In genomic region chr11:67640021-67640757, GRCh38 we compare ENCODE assay signal across 8 cellular contexts. TPM values are rescaled to one million over a fixed set of nuclear protein-coding genes. Genes with fewer than 3 reads are reported as not detected.
DNase-seq lines count a peak whose midpoint lies in the region; ATAC-seq and TF ChIP-seq lines count a peak whose summit lies in the region.

No MANE protein-coding gene starts in this region.

- no peak overlapping the region for H3K4me2 ChIP-seq in osteoblast (ENCODE audit: insufficient read depth, low read length)

- ATAC-seq in HG03175 (IDR thresholded peaks at IDR 0.05; ENCODE audit: unreplicated experiment), result no peak

- peaks cover 4% of the 10 kb centered on the region for H3K27me3 Mint-ChIP-seq in activated T-helper 1 cell treated with anti-CD3 and anti-CD28 coated beads, Interleukin-12 subunit alpha, Interleukin-12 subunit beta, Interleukin-2, Interleukin-4 antibody, amounts not matched to agents 30 ng/mL and 10 ng/mL and 1 ng/mL, durations not matched to agents 14 hours and 24 hours and 36 hours (ENCODE audit: insufficient read depth)

- no peak overlapping the region for H3K4me3 ChIP-seq in NT2/D1 (ENCODE audit: insufficient read length, low read depth)
- no peak overlapping the region for H3K4me3 ChIP-seq in fibroblast of the aortic adventitia (ENCODE audit: low read depth, low read length)
- no peak overlapping the region for H3K4me3 ChIP-seq in osteoblast (ENCODE audit: insufficient read depth, low read length)

- no peak overlapping the region for H3K27ac ChIP-seq in osteoblast (ENCODE audit: low read depth, low read length)

- H4K20me1 ChIP-seq in osteoblast (ENCODE audit: insufficient read depth, low read length), result no peaks in the 10 kb centered on the region

- H2AFZ ChIP-seq in osteoblast (ENCODE audit: low read length), result no peak overlapping the region

- H3K4me3 Mint-ChIP-seq in activated T-helper 1 cell treated with anti-CD3 and anti-CD28 coated beads, Interleukin-12 subunit alpha, Interleukin-12 subunit beta, Interleukin-2, Interleukin-4 antibody, amounts not matched to agents 30 ng/mL and 10 ng/mL and 1 ng/mL, durations not matched to agents 14 hours and 24 hours and 36 hours, result no peak overlapping the region

- intact Hi-C loops in activated T-helper 1 cell treated with anti-CD3 and anti-CD28 coated beads, Interleukin-12 subunit alpha, Interleukin-12 subunit beta, Interleukin-2, Interleukin-4 antibody, amounts not matched to agents 30 ng/mL and 10 ng/mL and 1 ng/mL, durations not matched to agents 14 hours and 24 hours and 36 hours (cut with micrococcal nuclease), result loop anchor here (1.0 kb wide), 1 partner anchor 19 kb away; no protein-coding TSS in a partner anchor

- no peaks in the 10 kb centered on the region for H3K36me3 Mint-ChIP-seq in activated T-helper 1 cell treated with anti-CD3 and anti-CD28 coated beads, Interleukin-12 subunit alpha, Interleukin-12 subunit beta, Interleukin-2, Interleukin-4 antibody, amounts not matched to agents 30 ng/mL and 10 ng/mL and 1 ng/mL, durations not matched to agents 14 hours and 24 hours and 36 hours (ENCODE audit: low read depth)

- H3K9me3 Mint-ChIP-seq in activated T-helper 1 cell treated with anti-CD3 and anti-CD28 coated beads, Interleukin-12 subunit alpha, Interleukin-12 subunit beta, Interleukin-2, Interleukin-4 antibody, amounts not matched to agents 30 ng/mL and 10 ng/mL and 1 ng/mL, durations not matched to agents 14 hours and 24 hours and 36 hours, result no peaks in the 10 kb centered on the region

- TF ChIP-seq CTCF in GM12872 (IDR thresholded peaks at IDR 0.05; ENCODE audit: insufficient read depth, low read depth, low read length) (peak; percentile 77), fibroblast of the aortic adventitia (IDR thresholded peaks at IDR 0.05; ENCODE audit: insufficient read depth, low read length) (peak; percentile 75), osteoblast (IDR thresholded peaks at IDR 0.05; ENCODE audit: extremely low read depth, low read depth, low read length) (peak; percentile 65)

- peaks cover 10% of the 10 kb centered on the region for H3K4me1 ChIP-seq in NT2/D1 (ENCODE audit: insufficient read depth, insufficient read length)
- no peaks in the 10 kb centered on the region for H3K4me1 ChIP-seq in osteoblast (ENCODE audit: insufficient read depth, low read length)

- in situ Hi-C loops in ACHN (cut with HindIII; ENCODE audit: low pct_ligation_motif_present, low pct_unique_long_range_greater_than_20kb, low sequenced_read_pairs), result no loop called here

- peaks cover 43% of the 10 kb centered on the region for H3K27me3 ChIP-seq in NT2/D1 (ENCODE audit: insufficient read depth, insufficient read length)
- no peaks in the 10 kb centered on the region for H3K27me3 ChIP-seq in osteoblast (ENCODE audit: insufficient read depth, low read length)

- no peak overlapping the region for H3K27ac Mint-ChIP-seq in activated T-helper 1 cell treated with anti-CD3 and anti-CD28 coated beads, Interleukin-12 subunit alpha, Interleukin-12 subunit beta, Interleukin-2, Interleukin-4 antibody, amounts not matched to agents 30 ng/mL and 10 ng/mL and 1 ng/mL, durations not matched to agents 14 hours and 24 hours and 36 hours

- DNase-seq in ACHN (peak; percentile 27), NT2/D1 (ENCODE audit: low read depth, low spot score) (no peak), fibroblast of the aortic adventitia (ENCODE audit: low read depth) (peak; percentile 58), osteoblast (ENCODE audit: insufficient read length, low spot score, missing footprints) (peak; percentile 94), NCI-H524 treated with DMSO at 0.1 percent for 48 hours (lab: John Stamatoyannopoulos, UW) (no peak)
- peak; percentile 28 for DNase-seq in activated T-helper 1 cell treated with anti-CD3 and anti-CD28 coated beads, Interleukin-12 subunit alpha, Interleukin-12 subunit beta, Interleukin-2, Interleukin-4 antibody, amounts not matched to agents 30 ng/mL and 10 ng/mL and 1 ng/mL, durations not matched to agents 14 hours and 24 hours and 36 hours (ENCODE audit: low spot score)

- H3K9me3 ChIP-seq in NT2/D1 (ENCODE audit: insufficient read depth, low read length) (peaks cover 15% of the 10 kb centered on the region; the same call in 1 of the 2 replicates), osteoblast (ENCODE audit: low read depth, low read length) (no peaks in the 10 kb centered on the region)

- H3K9ac ChIP-seq in NT2/D1 (ENCODE audit: insufficient read length, low read depth), result peak overlapping the region; percentile 37

- no peaks in the 10 kb centered on the region for H3K79me2 ChIP-seq in osteoblast (ENCODE audit: insufficient read depth, low read length)

- H3K36me3 ChIP-seq in NT2/D1 (ENCODE audit: insufficient read depth, insufficient read length, low read length) (no peaks in the 10 kb centered on the region), osteoblast (ENCODE audit: insufficient read depth, low read length) (no peaks in the 10 kb centered on the region)

- H3K4me1 Mint-ChIP-seq in activated T-helper 1 cell treated with anti-CD3 and anti-CD28 coated beads, Interleukin-12 subunit alpha, Interleukin-12 subunit beta, Interleukin-2, Interleukin-4 antibody, amounts not matched to agents 30 ng/mL and 10 ng/mL and 1 ng/mL, durations not matched to agents 14 hours and 24 hours and 36 hours (ENCODE audit: low read depth), result peaks cover 7% of the 10 kb centered on the region

RNA-seq across cellular contexts. Expression of gene TBX10, which starts 0.6 kb away (rescaled TPM):
- not detected in 2 replicates for total RNA-seq in activated T-helper 1 cell treated with anti-CD3 and anti-CD28 coated beads, Interleukin-12 subunit alpha, Interleukin-12 subunit beta, Interleukin-2, Interleukin-4 antibody, amounts not matched to agents 30 ng/mL and 10 ng/mL and 1 ng/mL, durations not matched to agents 14 hours and 24 hours and 36 hours
- total RNA-seq in fibroblast of the aortic adventitia (ENCODE audit: low replicate concordance) (not detected in 2 replicates), osteoblast (not detected in 2 replicates)

RNA-seq across cellular contexts. Expression of gene ACY3, which starts 10.3 kb away (rescaled TPM):
- total RNA-seq in activated T-helper 1 cell treated with anti-CD3 and anti-CD28 coated beads, Interleukin-12 subunit alpha, Interleukin-12 subunit beta, Interleukin-2, Interleukin-4 antibody, amounts not matched to agents 30 ng/mL and 10 ng/mL and 1 ng/mL, durations not matched to agents 14 hours and 24 hours and 36 hours, result 0.32 TPM in 1 of 2 replicates, not detected in the other
- total RNA-seq in fibroblast of the aortic adventitia (ENCODE audit: low replicate concordance) (not detected in 2 replicates), osteoblast (under 0.01 and 0.29 TPM in 2 replicates)

RNA-seq across cellular contexts. Expression of gene NUDT8, which starts 10.5 kb away (rescaled TPM):
- total RNA-seq in activated T-helper 1 cell treated with anti-CD3 and anti-CD28 coated beads, Interleukin-12 subunit alpha, Interleukin-12 subunit beta, Interleukin-2, Interleukin-4 antibody, amounts not matched to agents 30 ng/mL and 10 ng/mL and 1 ng/mL, durations not matched to agents 14 hours and 24 hours and 36 hours, result 18.5 and 19.9 TPM in 2 replicates
- 8.4 and 9.5 TPM in 2 replicates for total RNA-seq in fibroblast of the aortic adventitia (ENCODE audit: low replicate concordance)
- total RNA-seq in osteoblast, result 4.7 and 5.3 TPM in 2 replicates

RNA-seq across cellular contexts. Expression of gene NDUFV1, which starts 33.5 kb away (rescaled TPM):
- 289 and 303 TPM in 2 replicates for total RNA-seq in activated T-helper 1 cell treated with anti-CD3 and anti-CD28 coated beads, Interleukin-12 subunit alpha, Interleukin-12 subunit beta, Interleukin-2, Interleukin-4 antibody, amounts not matched to agents 30 ng/mL and 10 ng/mL and 1 ng/mL, durations not matched to agents 14 hours and 24 hours and 36 hours
- 116 and 138 TPM in 2 replicates for total RNA-seq in fibroblast of the aortic adventitia (ENCODE audit: low replicate concordance)
- total RNA-seq in osteoblast, result 146 and 158 TPM in 2 replicates

RNA-seq across cellular contexts. Expression of gene ALDH3B2, which starts 34.2 kb away (rescaled TPM):
- not detected in 2 replicates for total RNA-seq in activated T-helper 1 cell treated with anti-CD3 and anti-CD28 coated beads, Interleukin-12 subunit alpha, Interleukin-12 subunit beta, Interleukin-2, Interleukin-4 antibody, amounts not matched to agents 30 ng/mL and 10 ng/mL and 1 ng/mL, durations not matched to agents 14 hours and 24 hours and 36 hours
- total RNA-seq in fibroblast of the aortic adventitia (ENCODE audit: low replicate concordance) (not detected in 2 replicates), osteoblast (not detected in 2 replicates)

Comparison
In these comparisons a context has a peak if more than half of its experiments do, and no peak if none do; other contexts are left out.
1. DNase-seq: peak in ACHN (single experiment), activated T-helper 1 cell treated with anti-CD3 and anti-CD28 coated beads, Interleukin-12 subunit alpha, Interleukin-12 subunit beta, Interleukin-2, Interleukin-4 antibody, amounts not matched to agents 30 ng/mL and 10 ng/mL and 1 ng/mL, durations not matched to agents 14 hours and 24 hours and 36 hours (single experiment), fibroblast of the aortic adventitia (single experiment) and osteoblast (single experiment); none in NT2/D1 (single experiment) and NCI-H524 treated with DMSO at 0.1 percent for 48 hours (single experiment).
2. Peak in every context shown above with its lines, with median percentiles within 50 percentile points of each other: CTCF ChIP-seq.